ENCODE assay signal across 12 cellular contexts in the genomic region with DNA sequence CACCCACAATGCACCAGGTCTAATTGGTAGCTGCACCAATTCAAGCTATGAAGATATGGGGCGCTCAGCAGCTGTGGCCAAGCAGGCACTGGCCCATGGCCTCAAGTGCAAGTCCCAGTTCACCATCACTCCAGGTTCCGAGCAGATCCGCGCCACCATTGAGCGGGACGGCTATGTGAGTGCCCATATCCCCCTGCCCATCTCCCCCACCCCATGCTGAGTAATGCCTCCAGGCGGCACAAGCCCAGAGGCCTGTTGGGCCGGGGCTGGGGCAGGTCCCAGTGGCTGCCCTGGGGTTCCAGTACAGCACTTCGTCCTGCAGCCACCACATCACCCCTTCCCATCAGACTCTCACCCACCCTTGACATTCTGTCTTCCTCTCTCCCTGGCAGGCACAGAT. TPM values are rescaled to one million over a fixed set of nuclear protein-coding genes. Genes with fewer than 3 reads are reported as not detected.
DNase-seq lines count a peak whose midpoint lies in the region; ATAC-seq and TF ChIP-seq lines count a peak whose summit lies in the region.
"Had no signal": no experiment of that assay in that cellular context is flagged by ENCODE, and none has a peak within 500 bp of the region (broad histone marks: within the 10 kb centered on the region; RNA-seq: fewer than 3 reads in every experiment).

No MANE protein-coding gene starts in this region.

- WGBS in right lobe of liver (ENCODE audit: insufficient coverage, low coverage, low lambda C conversion rate, missing lambda C conversion rate) = 92% methylated on average over 2 of the region's 9 CpGs
- 86 to 97% (median 93%) methylated on average over 8 to 9 of the region's 9 CpGs for WGBS in stomach, 5 donors

- H3K9me3 ChIP-seq in right lobe of liver (no peaks in the 10 kb centered on the region), stomach (no peaks in the 10 kb centered on the region)
- H3K9me3 ChIP-seq: suprapubic skin had no signal

- H3K36me3 ChIP-seq in right lobe of liver = peaks cover 0 to 36% (median 16%) of the 10 kb centered on the region in 4 donors
- peaks cover 48 to 87% (median 76%) of the 10 kb centered on the region in 4 donors for H3K36me3 ChIP-seq in stomach

- peak overlapping the region; percentile 69 for H3K27ac Mint-ChIP-seq in HFFc6
- H3K27ac Mint-ChIP-seq in activated naive CD8-positive, alpha-beta T cell treated with anti-CD3 and anti-CD28 coated beads, Interleukin-2, amount 50 U/mL, for 24 hours = peak overlapping the region; percentile 72

- H3K27ac ChIP-seq in right lobe of liver (peak overlapping the region; percentile 66 to 83 (median 73)), stomach (peak overlapping the region; percentile 80 to 95 (median 89))

- H3K27me3 ChIP-seq in right lobe of liver = no peaks in the 10 kb centered on the region
- H3K27me3 ChIP-seq in stomach = no peaks in the 10 kb centered on the region
- H3K27me3 ChIP-seq: suprapubic skin had no signal

- H3K9me3 Mint-ChIP-seq in HFFc6 = no peaks in the 10 kb centered on the region
- no peaks in the 10 kb centered on the region for H3K9me3 Mint-ChIP-seq in activated naive CD8-positive, alpha-beta T cell treated with anti-CD3 and anti-CD28 coated beads, Interleukin-2, amount 50 U/mL, for 24 hours

- H3K4me3 ChIP-seq in right lobe of liver (no peak overlapping the region), stomach (no peak overlapping the region)
- H3K4me3 ChIP-seq: suprapubic skin had no signal

- peaks cover 0 to 46% (median 21%) of the 10 kb centered on the region in 4 donors for H3K4me1 ChIP-seq in right lobe of liver
- peaks cover 41 to 56% (median 54%) of the 10 kb centered on the region in 4 donors for H3K4me1 ChIP-seq in stomach

- ATAC-seq in activated naive CD8-positive, alpha-beta T cell treated with anti-CD3 and anti-CD28 coated beads, Interleukin-2, amount 50 U/mL, for 24 hours = no peak
- ATAC-seq in right lobe of liver (no peak), GM18520 (IDR thresholded peaks at IDR 0.05; ENCODE audit: unreplicated experiment) (no peak), GM18867 (IDR thresholded peaks at IDR 0.05; ENCODE audit: unreplicated experiment) (no peak)

- H3K36me3 Mint-ChIP-seq in HFFc6 (ENCODE audit: low read depth) = no peaks in the 10 kb centered on the region; the same call in 1 of the 2 replicates
- H3K36me3 Mint-ChIP-seq in activated naive CD8-positive, alpha-beta T cell treated with anti-CD3 and anti-CD28 coated beads, Interleukin-2, amount 50 U/mL, for 24 hours (ENCODE audit: low read depth) = peaks cover 17% of the 10 kb centered on the region

- intact Hi-C loops in right lobe of liver (cut with DNase I) (no loop called here), stomach (cut with DNase I; ENCODE audit: low total_unique reads) (no loop called here)

- DNase-seq in HFFc6 (no peak), right lobe of liver (no peak), stomach (no peak), EL (no peak), retina (no peak)
- DNase-seq in activated naive CD8-positive, alpha-beta T cell treated with anti-CD3 and anti-CD28 coated beads, Interleukin-2, amount 50 U/mL, for 24 hours = no peak
- DNase-seq: DMS53; NCI-H2029; stimulated activated CD4-positive, alpha-beta T cell treated with anti-CD3 and anti-CD28 coated beads, Interleukin-1b, Interleukin-23, amount 100 ng/mL, for 48 hours had no signal

- peaks cover 24% of the 10 kb centered on the region for H3K27me3 Mint-ChIP-seq in HFFc6 (ENCODE audit: insufficient read depth)
- H3K27me3 Mint-ChIP-seq in activated naive CD8-positive, alpha-beta T cell treated with anti-CD3 and anti-CD28 coated beads, Interleukin-2, amount 50 U/mL, for 24 hours = no peaks in the 10 kb centered on the region

- TF ChIP-seq POLR2A in right lobe of liver (IDR thresholded peaks at IDR 0.05) = no peak
- TF ChIP-seq POLR2A in stomach (IDR thresholded peaks at IDR 0.05) = no peak

- TF ChIP-seq CTCF in HFFc6 (IDR thresholded peaks at IDR 0.05) (no peak), right lobe of liver (IDR thresholded peaks at IDR 0.05) (no peak), stomach (IDR thresholded peaks at IDR 0.05) (no peak)

- TF ChIP-seq EP300 in stomach (IDR thresholded peaks at IDR 0.05) = no peak

- no peak overlapping the region for H3K4me3 Mint-ChIP-seq in HFFc6
- H3K4me3 Mint-ChIP-seq in activated naive CD8-positive, alpha-beta T cell treated with anti-CD3 and anti-CD28 coated beads, Interleukin-2, amount 50 U/mL, for 24 hours = no peak overlapping the region

- peaks cover 11% of the 10 kb centered on the region for H3K4me1 Mint-ChIP-seq in HFFc6 (ENCODE audit: low read depth)
- H3K4me1 Mint-ChIP-seq in activated naive CD8-positive, alpha-beta T cell treated with anti-CD3 and anti-CD28 coated beads, Interleukin-2, amount 50 U/mL, for 24 hours = peaks cover 16% of the 10 kb centered on the region

RNA-seq across cellular contexts. Expression of a gene that starts 21.5 kb away (rescaled TPM):
- 10 to 100 TPM; 50.9 to 72.1 (median 56.0) TPM for total RNA-seq in HFFc6 (2021; fragmentation: NEBNext Ultra II Directional; extraction: Animal tissue kit (Norgen Biotek cat#: 25700))
- total RNA-seq in right lobe of liver = 10 to 100 TPM in 5 of 6 experiments, 1 to 10 TPM in 1; 9.5 to 23.0 (median 18.0) TPM
- total RNA-seq in stomach = 10 to 100 TPM in 2 of 5 donors, 1 to 10 TPM in 3; 2.6 to 13.4 (median 7.1) TPM
- 10 to 100 TPM; 16.6 to 21.7 (median 16.7) TPM for polyA plus RNA-seq in stomach

RNA-seq across cellular contexts. Expression of a gene that starts 38.0 kb away (rescaled TPM):
- 1 to 10 TPM; 3.4 to 7.9 (median 4.2) TPM for total RNA-seq in HFFc6 (2021; fragmentation: NEBNext Ultra II Directional; extraction: Animal tissue kit (Norgen Biotek cat#: 25700))
- total RNA-seq in right lobe of liver = 1 to 10 TPM in 1 of 6 experiments, under 1 TPM in 4, not detected in 1; 0.31 to 3.8 (median 0.37) TPM
- 1 to 10 TPM in 3 of 5 donors, under 1 TPM in 1, not detected in 1; 0.89 to 6.5 (median 1.4) TPM for total RNA-seq in stomach
- 1 to 10 TPM; 1.8 to 5.5 (median 2.8) TPM for polyA plus RNA-seq in stomach

RNA-seq across cellular contexts. Expression of a gene that starts 53.9 kb away (rescaled TPM):
- total RNA-seq in HFFc6 (2021; fragmentation: NEBNext Ultra II Directional; extraction: Animal tissue kit (Norgen Biotek cat#: 25700)) = 10 to 100 TPM; 72.3 to 87.4 (median 78.7) TPM
- total RNA-seq in right lobe of liver = 100 to 1,000 TPM in 2 of 6 experiments, 10 to 100 TPM in 4; 62.6 to 135 (median 66.8) TPM
- 100 to 1,000 TPM in 3 of 5 donors, 10 to 100 TPM in 2; 87.0 to 238 (median 116) TPM for total RNA-seq in stomach
- polyA plus RNA-seq in stomach = 10 to 100 TPM; 46.6 to 51.5 (median 51.1) TPM

RNA-seq across cellular contexts. Expression of a gene that starts 54.3 kb away (rescaled TPM):
- total RNA-seq in HFFc6 (2021; fragmentation: NEBNext Ultra II Directional; extraction: Animal tissue kit (Norgen Biotek cat#: 25700)) = 10 to 100 TPM; 40.0 to 58.4 (median 55.3) TPM
- total RNA-seq in right lobe of liver = 10 to 100 TPM; 12.1 to 20.7 (median 14.5) TPM
- total RNA-seq in stomach = 10 to 100 TPM in 4 of 5 donors, under 1 TPM in 1; 0.58 to 54.5 (median 28.8) TPM
- polyA plus RNA-seq in stomach = 10 to 100 TPM; 42.8 to 51.9 (median 48.0) TPM
